In the genomic region with DNA sequence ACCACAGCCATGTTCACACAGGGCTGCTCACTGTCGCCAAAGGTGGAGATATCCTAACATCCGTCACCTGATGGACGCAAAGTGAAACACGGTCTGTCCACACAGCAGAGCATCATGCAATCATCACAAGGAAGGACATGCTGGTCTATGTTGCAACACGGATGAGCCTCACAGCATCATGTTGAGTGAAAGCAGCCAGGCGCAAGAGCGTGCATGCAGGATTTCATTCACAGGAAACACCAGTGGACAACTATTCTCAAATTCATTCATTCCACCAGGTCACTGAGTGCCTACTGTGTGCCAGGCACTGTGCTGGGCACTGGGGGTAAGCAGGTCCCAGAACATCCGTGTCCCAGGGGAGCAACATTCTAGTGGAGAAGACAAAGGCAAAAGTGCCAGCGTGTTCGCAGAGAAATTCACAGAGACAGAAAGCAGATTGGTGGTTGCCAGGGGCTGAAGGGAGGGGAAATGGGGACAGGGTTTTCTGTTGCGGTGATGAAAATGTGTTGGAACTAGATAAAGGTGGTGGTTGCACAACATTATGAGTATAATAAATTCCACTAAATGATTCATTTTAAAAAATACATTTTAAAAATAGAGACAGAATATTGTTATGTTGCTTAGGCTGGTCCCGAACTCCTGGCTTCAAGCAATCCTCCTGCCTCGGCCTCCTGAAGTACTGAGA, we compare ENCODE assay signal across 1 cellular context.
TF ChIP-seq lines count a peak whose summit lies in the region.

No MANE protein-coding gene starts in this region.

TF ChIP-seq in K562, 482 proteins besides CTCF, POLR2A, EP300 and RAD21:
- TF ChIP-seq CEBPB (tag; IDR thresholded peaks at IDR 0.05): peak; percentile 60
- TF ChIP-seq, protein P1, sequence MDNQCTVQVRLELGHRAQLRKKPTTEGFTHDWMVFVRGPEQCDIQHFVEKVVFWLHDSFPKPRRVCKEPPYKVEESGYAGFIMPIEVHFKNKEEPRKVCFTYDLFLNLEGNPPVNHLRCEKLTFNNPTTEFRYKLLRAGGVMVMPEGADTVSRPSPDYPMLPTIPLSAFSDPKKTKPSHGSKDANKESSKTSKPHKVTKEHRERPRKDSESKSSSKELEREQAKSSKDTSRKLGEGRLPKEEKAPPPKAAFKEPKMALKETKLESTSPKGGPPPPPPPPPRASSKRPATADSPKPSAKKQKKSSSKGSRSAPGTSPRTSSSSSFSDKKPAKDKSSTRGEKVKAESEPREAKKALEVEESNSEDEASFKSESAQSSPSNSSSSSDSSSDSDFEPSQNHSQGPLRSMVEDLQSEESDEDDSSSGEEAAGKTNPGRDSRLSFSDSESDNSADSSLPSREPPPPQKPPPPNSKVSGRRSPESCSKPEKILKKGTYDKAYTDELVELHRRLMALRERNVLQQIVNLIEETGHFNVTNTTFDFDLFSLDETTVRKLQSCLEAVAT (IDR thresholded peaks at IDR 0.05): no peak
